8 cellular contexts compared by ENCODE assay signal in genomic region chr1:39409055-39409816, GRCh38.
DNase-seq lines count a peak whose midpoint lies in the region; ATAC-seq and TF ChIP-seq lines count a peak whose summit lies in the region.

No MANE protein-coding gene starts in this region.

- DNase-seq in NCI-H2081 (lab: John Stamatoyannopoulos, UW): peak; percentile 36 to 78
- DNase-seq in NCI-H2081 treated with DMSO at 0.1 percent for 48 hours (lab: John Stamatoyannopoulos, UW): no peak
- DNase-seq in HEK293T (ENCODE audit: extremely low spot score): peak; percentile 29
- peak; percentile 48 for DNase-seq in NCI-H774 (lab: John Stamatoyannopoulos, UW)
- peak; percentile 35 for DNase-seq in mammary epithelial cell

- POLR2A ChIA-PET in HEK293T (lab: Yijun Ruan, JAX): interaction anchor here (0.6 to 2.5 kb wide), 8 partner anchors 11 to 204 kb away, joined by 3 to 8 read pairs (median 4); partner anchors contain the start of gene MACF1

- no peaks in the 10 kb centered on the region for H3K36me3 ChIP-seq in mammary epithelial cell (ENCODE audit: insufficient read depth, low read length)
- peaks cover 34% of the 10 kb centered on the region; the same call in 1 of the 2 replicates for H3K36me3 ChIP-seq in iPS-20b (ENCODE audit: insufficient read depth, low read depth, low read length)
- peaks cover 21% of the 10 kb centered on the region for H3K36me3 ChIP-seq in skeletal muscle satellite cell (ENCODE audit: insufficient read depth, low read length)

- H3K27me3 ChIP-seq in mammary epithelial cell (ENCODE audit: insufficient read depth, low read length) (no peaks in the 10 kb centered on the region), iPS-20b (ENCODE audit: insufficient read depth, low read length) (no peaks in the 10 kb centered on the region), skeletal muscle satellite cell (ENCODE audit: control insufficient read depth, insufficient read depth, low read length) (no peaks in the 10 kb centered on the region)

- no peak for TF ChIP-seq CTCF in mammary epithelial cell (conservative IDR thresholded peaks at IDR 0.05 in 1 of 2, IDR thresholded peaks at IDR 0.05 in 1 of 2; ENCODE audit: extremely low read depth in 1 of 2, insufficient read depth in 1 of 2, low read depth in 1 of 2, low read length in 2 of 2)

- H4K20me1 ChIP-seq in mammary epithelial cell (ENCODE audit: insufficient read depth, low read length): peaks cover 3% of the 10 kb centered on the region

- no peaks in the 10 kb centered on the region for H3K9me3 ChIP-seq in mammary epithelial cell (replicated peaks; ENCODE audit: insufficient read depth, low read length)
- no peaks in the 10 kb centered on the region for H3K9me3 ChIP-seq in iPS-20b (ENCODE audit: insufficient read depth, low read depth, low read length)
- H3K9me3 ChIP-seq in skeletal muscle satellite cell (replicated peaks; ENCODE audit: low read length): no peaks in the 10 kb centered on the region

- H3K4me2 ChIP-seq in mammary epithelial cell (ENCODE audit: insufficient read depth, low read depth, low read length): peak overlapping the region; percentile 89
- peak overlapping the region; percentile 81 for H3K4me2 ChIP-seq in skeletal muscle satellite cell (ENCODE audit: low read length)

- dilution Hi-C loops in mammary epithelial cell (cut with HindIII; ENCODE audit: low sequenced_read_pairs): no loop called here

- H2AFZ ChIP-seq in mammary epithelial cell (ENCODE audit: low read depth, low read length): peak overlapping the region; percentile 43

- CTCF ChIA-PET in HEK293T (lab: Yijun Ruan, JAX) (interaction anchor here (0.8 to 2.6 kb wide), 7 partner anchors 15 to 310 kb away, joined by 3 to 11 read pairs (median 3); no protein-coding TSS in a partner anchor), mammary epithelial cell (lab: Charles Lee; ENCODE audit: low non-redundant PET) (no interaction called here)

- no TSS peak for BruUV-seq in mammary epithelial cell (replicated peaks; lab: Mats Ljungman, UMichigan)

- intact Hi-C loops in mammary epithelial cell (cut with micrococcal nuclease): no loop called here

- peaks cover 85% of the 10 kb centered on the region for H3K79me2 ChIP-seq in mammary epithelial cell (ENCODE audit: insufficient read depth, low read length)

- ATAC-seq in HG03095 (IDR thresholded peaks at IDR 0.05; ENCODE audit: unreplicated experiment): no peak

- H3K27ac ChIP-seq in mammary epithelial cell (ENCODE audit: insufficient read depth, low read depth, low read length) (peak overlapping the region; percentile 60), iPS-20b (ENCODE audit: low read length) (peak overlapping the region; percentile 55)

- in situ Hi-C loops in mammary epithelial cell (cut with MboI; ENCODE audit: low sequenced_read_pairs in 2 of 2): no loop called here

- H3K4me3 ChIP-seq in mammary epithelial cell (replicated peaks in 1 of 3; ENCODE audit: insufficient read depth in 1 of 3, low read depth in 2 of 3, low read length in 3 of 3) (peak overlapping the region; percentile 56 to 81 (median 71)), iPS-20b (ENCODE audit: low read length) (peak overlapping the region; percentile 74), skeletal muscle satellite cell (ENCODE audit: low read length) (peak overlapping the region; percentile 80)

- H3K9ac ChIP-seq in mammary epithelial cell (ENCODE audit: insufficient read depth, low read length): peak overlapping the region; percentile 73
- peak overlapping the region; percentile 71; the same call in 1 of the 2 replicates for H3K9ac ChIP-seq in iPS-20b (ENCODE audit: low read depth, low read length)
- peak overlapping the region; percentile 88 for H3K9ac ChIP-seq in skeletal muscle satellite cell (ENCODE audit: low read depth, low read length)

- peaks cover 62% of the 10 kb centered on the region for H3K4me1 ChIP-seq in mammary epithelial cell (ENCODE audit: insufficient read depth, low read length)
- peaks cover 28% of the 10 kb centered on the region for H3K4me1 ChIP-seq in iPS-20b (ENCODE audit: insufficient read depth, low read length)
- H3K4me1 ChIP-seq in skeletal muscle satellite cell (ENCODE audit: control insufficient read depth, insufficient read depth, low read length): peaks cover 72% of the 10 kb centered on the region

- WGBS in mammary epithelial cell (ENCODE audit: low coverage, missing lambda C conversion rate): 0% methylated on average over 18 of the region's 71 CpGs

TF ChIP-seq in HEK293T, 16 proteins besides CTCF, POLR2A, EP300 and RAD21:
- TF ChIP-seq FOXK2 (IDR thresholded peaks at IDR 0.05) (no peak), CTBP1 (IDR thresholded peaks at IDR 0.05; ENCODE audit: borderline replicate concordance) (no peak), L3MBTL2 (conservative IDR thresholded peaks at IDR 0.05) (no peak), FOXM1 (IDR thresholded peaks at IDR 0.05; ENCODE audit: borderline replicate concordance) (no peak)
